In genomic region chr11:315051-315481, GRCh38 we compare ENCODE assay signal across 10 cellular contexts. TPM values are rescaled to one million over a fixed set of nuclear protein-coding genes. Genes with fewer than 3 reads are reported as not detected.
DNase-seq lines count a peak whose midpoint lies in the region; ATAC-seq and TF ChIP-seq lines count a peak whose summit lies in the region.
"Had no signal": no experiment of that assay in that cellular context is flagged by ENCODE, and none has a peak within 500 bp of the region (broad histone marks: within the 10 kb centered on the region; RNA-seq: fewer than 3 reads in every experiment).

No MANE protein-coding gene starts in this region.

- ATAC-seq in activated CD8-positive, alpha-beta T cell treated with anti-CD3 and anti-CD28 coated beads, Interleukin-2, amount 10 ng/mL, durations not matched to agents 7 days and 5 days = no peak
- ATAC-seq in right cardiac atrium = no peak
- ATAC-seq in HG03460 (IDR thresholded peaks at IDR 0.05; ENCODE audit: unreplicated experiment) = no peak
- no peak for ATAC-seq in GM19455 (IDR thresholded peaks at IDR 0.05; ENCODE audit: unreplicated experiment)
- ATAC-seq in GM18498 (IDR thresholded peaks at IDR 0.05; ENCODE audit: unreplicated experiment) = no peak

- H3K9ac ChIP-seq in rectal smooth muscle tissue (ENCODE audit: low read length) = no peak overlapping the region

- POLR2A ChIA-PET in activated CD8-positive, alpha-beta T cell treated with anti-CD3 and anti-CD28 coated beads, Interleukin-2, amount 10 ng/mL, durations not matched to agents 7 days and 5 days (lab: Charles Lee) = interaction anchor here (1.5 to 4.8 kb wide), 10 partner anchors 9 to 47 kb away, joined by 9 to 73 read pairs (median 32); partner anchors contain the start of genes IFITM2, IFITM5 and NLRP6

- H3K4me3 ChIP-seq in GM12864 (ENCODE audit: low read depth, low read length) = peak overlapping the region; percentile 95
- peak overlapping the region; percentile 61 for H3K4me3 ChIP-seq in right cardiac atrium (ENCODE audit: low read length)
- peak overlapping the region; percentile 58 for H3K4me3 ChIP-seq in rectal smooth muscle tissue (ENCODE audit: low read length)

- DNase-seq in GM12864 (ENCODE audit: low read depth) (no peak), right cardiac atrium (peak in 2 of 3 donors; percentile 41 to 54)
- peak; percentile 55 for DNase-seq in activated CD8-positive, alpha-beta T cell treated with anti-CD3 and anti-CD28 coated beads, Interleukin-2, amount 10 ng/mL, durations not matched to agents 7 days and 5 days
- DNase-seq in central memory CD4-positive, alpha-beta T cell = no peak

- TF ChIP-seq CTCF in GM12864 (IDR thresholded peaks at IDR 0.05; ENCODE audit: low read depth, low read length, missing control alignments) = no peak

- peaks cover 3% of the 10 kb centered on the region for H3K4me1 ChIP-seq in right cardiac atrium (ENCODE audit: control insufficient read depth, insufficient read depth, low read length)
- no peaks in the 10 kb centered on the region for H3K4me1 ChIP-seq in rectal smooth muscle tissue (ENCODE audit: control insufficient read depth, insufficient read depth, low read length)

- no peaks in the 10 kb centered on the region for H3K9me3 Mint-ChIP-seq in activated CD8-positive, alpha-beta T cell treated with anti-CD3 and anti-CD28 coated beads, Interleukin-2, amount 10 ng/mL, durations not matched to agents 7 days and 5 days (ENCODE audit: insufficient read depth)

- H3K9me3 ChIP-seq in right cardiac atrium (ENCODE audit: control insufficient read depth, low read length) = no peaks in the 10 kb centered on the region

- peaks cover 16% of the 10 kb centered on the region for H3K4me1 Mint-ChIP-seq in activated CD8-positive, alpha-beta T cell treated with anti-CD3 and anti-CD28 coated beads, Interleukin-2, amount 10 ng/mL, durations not matched to agents 7 days and 5 days (ENCODE audit: low read depth)

- peak overlapping the region; percentile 87 for H3K4me3 Mint-ChIP-seq in activated CD8-positive, alpha-beta T cell treated with anti-CD3 and anti-CD28 coated beads, Interleukin-2, amount 10 ng/mL, durations not matched to agents 7 days and 5 days

- peak overlapping the region; percentile 99 for H3K27ac Mint-ChIP-seq in activated CD8-positive, alpha-beta T cell treated with anti-CD3 and anti-CD28 coated beads, Interleukin-2, amount 10 ng/mL, durations not matched to agents 7 days and 5 days

- H3K27me3 Mint-ChIP-seq in activated CD8-positive, alpha-beta T cell treated with anti-CD3 and anti-CD28 coated beads, Interleukin-2, amount 10 ng/mL, durations not matched to agents 7 days and 5 days (ENCODE audit: low read depth) = no peaks in the 10 kb centered on the region

- H3K36me3 ChIP-seq in rectal smooth muscle tissue (ENCODE audit: control insufficient read depth, insufficient read depth, low read length) = no peaks in the 10 kb centered on the region

- 56% methylated on average over 9 of the region's 9 CpGs for WGBS in right cardiac atrium

- H3K27me3 ChIP-seq in right cardiac atrium (ENCODE audit: control insufficient read depth, insufficient read depth) (no peaks in the 10 kb centered on the region), rectal smooth muscle tissue (ENCODE audit: control insufficient read depth, insufficient read depth, low read length) (peaks cover 6% of the 10 kb centered on the region)

- intact Hi-C loops in right cardiac atrium (cut with DNase I) = no loop called here

- CTCF ChIA-PET in activated CD8-positive, alpha-beta T cell treated with anti-CD3 and anti-CD28 coated beads, Interleukin-2, amount 10 ng/mL, durations not matched to agents 7 days and 5 days (lab: Charles Lee) = interaction anchor here (1.9 to 4.0 kb wide), 3 partner anchors 9 to 47 kb away, joined by 4 to 38 read pairs (median 17); partner anchors contain the start of gene IFITM2

- peaks cover 62% of the 10 kb centered on the region for H3K36me3 Mint-ChIP-seq in activated CD8-positive, alpha-beta T cell treated with anti-CD3 and anti-CD28 coated beads, Interleukin-2, amount 10 ng/mL, durations not matched to agents 7 days and 5 days (ENCODE audit: low read depth)

- H3K27ac ChIP-seq in right cardiac atrium (ENCODE audit: low read length) (peak overlapping the region; percentile 86), rectal smooth muscle tissue (ENCODE audit: low read depth, low read length) (no peak overlapping the region)

RNA-seq across cellular contexts. Expression of gene IFITM1, which starts 1.2 kb away (rescaled TPM):
- total RNA-seq in activated CD8-positive, alpha-beta T cell treated with anti-CD3 and anti-CD28 coated beads, Interleukin-2, amount 10 ng/mL, durations not matched to agents 7 days and 5 days = 1,000 to 10,000 TPM; 1,265 to 1,278 TPM
- total RNA-seq in right cardiac atrium = 100 to 1,000 TPM in 3 of 4 donors, 10 to 100 TPM in 1; 85.0 to 169 (median 116) TPM
- 235 TPM for polyA plus RNA-seq in right cardiac atrium

RNA-seq across cellular contexts. Expression of gene IFITM3, which starts 5.6 kb away (rescaled TPM):
- total RNA-seq in activated CD8-positive, alpha-beta T cell treated with anti-CD3 and anti-CD28 coated beads, Interleukin-2, amount 10 ng/mL, durations not matched to agents 7 days and 5 days = 100 to 1,000 TPM; 174 to 182 TPM
- total RNA-seq in right cardiac atrium = 100 to 1,000 TPM; 263 to 569 (median 519) TPM
- polyA plus RNA-seq in right cardiac atrium = 749 TPM

RNA-seq across cellular contexts. Expression of gene IFITM2, which starts 7.5 kb away (rescaled TPM):
- total RNA-seq in activated CD8-positive, alpha-beta T cell treated with anti-CD3 and anti-CD28 coated beads, Interleukin-2, amount 10 ng/mL, durations not matched to agents 7 days and 5 days = 1,000 to 10,000 TPM; 2,197 to 2,304 TPM
- 100 to 1,000 TPM; 180 to 290 (median 240) TPM for total RNA-seq in right cardiac atrium
- polyA plus RNA-seq in right cardiac atrium = 393 TPM

RNA-seq across cellular contexts. Expression of gene IFITM5, which starts 15.7 kb away (rescaled TPM):
- total RNA-seq in activated CD8-positive, alpha-beta T cell treated with anti-CD3 and anti-CD28 coated beads, Interleukin-2, amount 10 ng/mL, durations not matched to agents 7 days and 5 days = not detected
- not detected for total RNA-seq in right cardiac atrium
- not detected for polyA plus RNA-seq in right cardiac atrium
- total RNA-seq: glomerular endothelial cell; T-helper 2 cell treated with Interferon-gamma antibody and Interleukin-4, amounts not matched to agents 100 ng/mL and 5 ng/mL, for 36 hours had no signal

RNA-seq across cellular contexts. Expression of gene PGGHG, which starts 26.1 kb away (rescaled TPM):
- total RNA-seq in activated CD8-positive, alpha-beta T cell treated with anti-CD3 and anti-CD28 coated beads, Interleukin-2, amount 10 ng/mL, durations not matched to agents 7 days and 5 days = 100 to 1,000 TPM; 487 to 541 TPM
- 10 to 100 TPM in 3 of 4 donors, 1 to 10 TPM in 1; 9.9 to 15.8 (median 11.9) TPM for total RNA-seq in right cardiac atrium
- polyA plus RNA-seq in right cardiac atrium = 18.7 TPM

Comparison
In these comparisons a context has a peak if more than half of its experiments do, and no peak if none do; other contexts are left out.
1. DNase-seq: peak in activated CD8-positive, alpha-beta T cell treated with anti-CD3 and anti-CD28 coated beads, Interleukin-2, amount 10 ng/mL, durations not matched to agents 7 days and 5 days (single experiment) and right cardiac atrium (2 of 3); none in GM12864 (single experiment) and central memory CD4-positive, alpha-beta T cell (single experiment).
2. RNA of gene IFITM1, which starts 1.2 kb away (total RNA-seq): 1,265 to 1,278 TPM in activated CD8-positive, alpha-beta T cell treated with anti-CD3 and anti-CD28 coated beads, Interleukin-2, amount 10 ng/mL, durations not matched to agents 7 days and 5 days; 85.0 to 169 TPM in right cardiac atrium; every median in the first group is over 4 times any median in the second.
3. RNA of gene IFITM2, which starts 7.5 kb away (total RNA-seq): 2,197 to 2,304 TPM in activated CD8-positive, alpha-beta T cell treated with anti-CD3 and anti-CD28 coated beads, Interleukin-2, amount 10 ng/mL, durations not matched to agents 7 days and 5 days; 180 to 290 TPM in right cardiac atrium; every median in the first group is over 4 times any median in the second.
4. Peak in every context shown above with its lines, with median percentiles within 50 percentile points of each other: H3K4me3 ChIP-seq.